ENCODE assay signal across 28 cellular contexts in genomic region chr3:134624537-134625287, GRCh38. TPM values are rescaled to one million over a fixed set of nuclear protein-coding genes. Genes with fewer than 3 reads are reported as not detected.
"Had no signal": no experiment of that assay in that cellular context is flagged by ENCODE, and none has a peak within 500 bp of the region (broad histone marks: within the 10 kb centered on the region; RNA-seq: fewer than 3 reads in every experiment).

No MANE protein-coding gene starts in this region.

- H3K4me3 Mint-ChIP-seq: activated B cell treated with CpG ODN at 0.5 μM for 24 hours; activated naive CD4-positive, alpha-beta T cell treated with anti-CD3 and anti-CD28 coated beads, Interleukin-2, amount 10 ng/mL, durations not matched to agents 7 days and 5 days; activated T-helper 1 cell treated with anti-CD3 and anti-CD28 coated beads, Interleukin-12 subunit alpha, Interleukin-12 subunit beta, Interleukin-2, Interleukin-4 antibody, amounts not matched to agents 30 ng/mL and 10 ng/mL and 1 ng/mL, durations not matched to agents 14 hours and 24 hours and 36 hours; dendritic cell treated with granulocyte-macrophage colony-stimulating factor and Interleukin-4, amounts not matched to agents 40 ng/mL and 50 ng/mL, for 4 days; naive B cell; nephron progenitor cell; stimulated activated naive B cell treated with anti-CD40 and anti-IgM and Interleukin-4, amounts not matched to agents 10 μg/mL and 1 μg/mL and 100 μg/mL, for 72 hours had no signal

- DNase-seq: activated B cell treated with CpG ODN at 0.5 μM for 24 hours; activated CD4-positive, alpha-beta T cell treated with anti-CD3 and anti-CD28 coated beads, Interleukin-2, amount 50 U/mL, for 1 hour; activated effector memory CD4-positive, alpha-beta T cell treated with anti-CD3 and anti-CD28 coated beads, Interleukin-2, amount 50 U/mL, for 16 hours; activated naive CD4-positive, alpha-beta T cell treated with anti-CD3 and anti-CD28 coated beads, Interleukin-2, amount 10 ng/mL, durations not matched to agents 7 days and 5 days; activated T-cell treated with anti-CD3 and anti-CD28 coated beads, Interleukin-2, amount 50 U/mL, for 1 hour; amniotic stem cell; brain microvascular endothelial cell; caudate nucleus; effector CD4-positive, alpha-beta T cell; esophagus squamous epithelium; foreskin melanocyte; left lung; lower lobe of right lung; naive B cell; nephron progenitor cell; nucleus accumbens; psoas muscle; stimulated activated CD4-positive, alpha-beta T cell treated with anti-CD3 and anti-CD28 coated beads, Interleukin-15, amount 100 ng/mL, for 24 hours; stimulated activated CD4-positive, alpha-beta T cell treated with anti-CD3 and anti-CD28 coated beads, Interleukin-2, amount 100 ng/mL, for 24 hours; stimulated activated naive B cell treated with anti-CD40 and anti-IgM and Interleukin-4, amounts not matched to agents 10 μg/mL and 1 μg/mL and 100 μg/mL, for 72 hours; T-helper 2 cell; trophoblast cell had no signal

- ATAC-seq: left lung; lower lobe of right lung; pancreas; psoas muscle; SK-N-SH treated with all-trans-retinoic acid at 6 μM for 48 hours; stimulated activated naive B cell treated with anti-CD40 and anti-IgM and Interleukin-4, amounts not matched to agents 10 μg/mL and 1 μg/mL and 100 μg/mL, for 72 hours had no signal

- H3K27ac Mint-ChIP-seq: activated B cell treated with CpG ODN at 0.5 μM for 24 hours; activated naive CD4-positive, alpha-beta T cell treated with anti-CD3 and anti-CD28 coated beads, Interleukin-2, amount 10 ng/mL, durations not matched to agents 7 days and 5 days; activated T-helper 1 cell treated with anti-CD3 and anti-CD28 coated beads, Interleukin-12 subunit alpha, Interleukin-12 subunit beta, Interleukin-2, Interleukin-4 antibody, amounts not matched to agents 30 ng/mL and 10 ng/mL and 1 ng/mL, durations not matched to agents 14 hours and 24 hours and 36 hours; dendritic cell treated with granulocyte-macrophage colony-stimulating factor and Interleukin-4, amounts not matched to agents 40 ng/mL and 50 ng/mL, for 4 days; naive B cell; nephron progenitor cell; stimulated activated naive B cell treated with anti-CD40 and anti-IgM and Interleukin-4, amounts not matched to agents 10 μg/mL and 1 μg/mL and 100 μg/mL, for 72 hours had no signal

- H3K4me3 ChIP-seq: esophagus squamous epithelium, left lung, lower lobe of right lung, pancreas, psoas muscle, thoracic aorta had no signal

- H3K36me3 ChIP-seq: brain microvascular endothelial cell, esophagus squamous epithelium, left lung, lower lobe of right lung, pancreas, thoracic aorta had no signal

- H3K27me3 Mint-ChIP-seq: activated B cell treated with CpG ODN at 0.5 μM for 24 hours; dendritic cell treated with granulocyte-macrophage colony-stimulating factor and Interleukin-4, amounts not matched to agents 40 ng/mL and 50 ng/mL, for 4 days had no signal

- H3K4me1 Mint-ChIP-seq: activated B cell treated with CpG ODN at 0.5 μM for 24 hours; activated naive CD4-positive, alpha-beta T cell treated with anti-CD3 and anti-CD28 coated beads, Interleukin-2, amount 10 ng/mL, durations not matched to agents 7 days and 5 days; naive B cell; nephron progenitor cell; stimulated activated naive B cell treated with anti-CD40 and anti-IgM and Interleukin-4, amounts not matched to agents 10 μg/mL and 1 μg/mL and 100 μg/mL, for 72 hours had no signal

- H3K27ac ChIP-seq: brain microvascular endothelial cell, epithelial cell of prostate, esophagus squamous epithelium, left lung, lower lobe of right lung, pancreas, psoas muscle, thoracic aorta had no signal

- H3K4me1 ChIP-seq: esophagus squamous epithelium, left lung, lower lobe of right lung, pancreas had no signal

- H3K9me3 Mint-ChIP-seq: activated naive CD4-positive, alpha-beta T cell treated with anti-CD3 and anti-CD28 coated beads, Interleukin-2, amount 10 ng/mL, durations not matched to agents 7 days and 5 days; activated T-helper 1 cell treated with anti-CD3 and anti-CD28 coated beads, Interleukin-12 subunit alpha, Interleukin-12 subunit beta, Interleukin-2, Interleukin-4 antibody, amounts not matched to agents 30 ng/mL and 10 ng/mL and 1 ng/mL, durations not matched to agents 14 hours and 24 hours and 36 hours; dendritic cell treated with granulocyte-macrophage colony-stimulating factor and Interleukin-4, amounts not matched to agents 40 ng/mL and 50 ng/mL, for 4 days had no signal

- H3K27me3 ChIP-seq: brain microvascular endothelial cell, esophagus squamous epithelium, left lung, pancreas had no signal

- H3K9me3 ChIP-seq: esophagus squamous epithelium, left lung, lower lobe of right lung, pancreas, psoas muscle, thoracic aorta had no signal

- H3K36me3 Mint-ChIP-seq: activated naive CD4-positive, alpha-beta T cell treated with anti-CD3 and anti-CD28 coated beads, Interleukin-2, amount 10 ng/mL, durations not matched to agents 7 days and 5 days; naive B cell; stimulated activated naive B cell treated with anti-CD40 and anti-IgM and Interleukin-4, amounts not matched to agents 10 μg/mL and 1 μg/mL and 100 μg/mL, for 72 hours had no signal

RNA-seq across cellular contexts. Expression of gene KY, which starts 26.1 kb away (rescaled TPM):
- total RNA-seq: activated B cell treated with CpG ODN at 0.5 μM for 24 hours; activated T-helper 1 cell treated with anti-CD3 and anti-CD28 coated beads, Interleukin-12 subunit alpha, Interleukin-12 subunit beta, Interleukin-2, Interleukin-4 antibody, amounts not matched to agents 30 ng/mL and 10 ng/mL and 1 ng/mL, durations not matched to agents 14 hours and 24 hours and 36 hours had no signal
